Comparison of ENCODE assay signal across 9 cellular contexts in the genomic region with DNA sequence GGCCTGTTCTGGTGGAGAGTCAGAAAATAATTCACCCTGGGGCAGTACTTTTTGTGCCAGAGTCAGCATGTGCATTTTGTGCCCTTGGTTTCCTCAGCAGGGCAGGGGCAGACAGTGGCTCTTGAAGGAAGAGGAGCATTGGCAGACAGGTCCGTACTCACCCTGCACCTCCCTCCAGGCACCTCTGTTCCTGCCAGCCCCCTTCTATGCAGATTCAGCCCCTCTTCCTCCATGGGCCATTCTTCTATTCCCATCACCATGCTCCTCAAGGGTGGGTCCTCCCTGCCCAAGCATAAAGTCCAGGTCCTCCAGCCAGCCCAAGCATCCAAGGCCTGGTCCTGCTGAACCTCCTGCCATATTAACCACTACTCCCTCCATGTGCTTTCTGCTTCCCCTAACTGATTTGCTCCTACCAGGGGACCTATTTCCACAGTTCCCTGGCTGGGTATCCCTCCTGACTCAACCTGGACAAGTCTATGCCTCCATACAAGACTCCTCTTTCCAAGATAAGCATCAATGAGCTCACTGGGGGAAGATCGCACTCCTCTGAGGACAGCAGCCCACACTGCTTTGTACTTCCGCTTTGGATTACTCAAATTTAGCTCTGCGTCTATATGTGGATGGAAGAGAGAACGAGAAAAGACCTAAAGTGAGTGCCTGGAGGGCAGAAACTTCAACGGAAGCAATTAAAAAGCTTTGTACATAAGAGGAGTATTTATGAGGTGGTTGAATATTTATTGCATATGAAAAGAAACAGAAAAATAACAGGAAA.
DNase-seq lines count a peak whose midpoint lies in the region; ATAC-seq lines count a peak whose summit lies in the region.
"Had no signal": no experiment of that assay in that cellular context is flagged by ENCODE, and none has a peak within 500 bp of the region (broad histone marks: within the 10 kb centered on the region; RNA-seq: fewer than 3 reads in every experiment).

No MANE protein-coding gene starts in this region.

- H3K27ac Mint-ChIP-seq in activated naive CD8-positive, alpha-beta T cell treated with anti-CD3 and anti-CD28 coated beads, Interleukin-2, amount 50 U/mL, for 24 hours = peak overlapping the region; percentile 93

- no peaks in the 10 kb centered on the region for H3K36me3 Mint-ChIP-seq in activated naive CD8-positive, alpha-beta T cell treated with anti-CD3 and anti-CD28 coated beads, Interleukin-2, amount 50 U/mL, for 24 hours (ENCODE audit: low read depth)
- H3K36me3 Mint-ChIP-seq: IgD-negative memory B cell had no signal

- ATAC-seq in GM18502 (IDR thresholded peaks at IDR 0.05; ENCODE audit: poor library complexity, unreplicated experiment) (peak; percentile 26), GM21619 (IDR thresholded peaks at IDR 0.05; ENCODE audit: unreplicated experiment) (peak; percentile 6), HG03521 (IDR thresholded peaks at IDR 0.05; ENCODE audit: unreplicated experiment) (peak; percentile 20)
- peak; percentile 35 for ATAC-seq in activated naive CD8-positive, alpha-beta T cell treated with anti-CD3 and anti-CD28 coated beads, Interleukin-2, amount 50 U/mL, for 24 hours

- no peaks in the 10 kb centered on the region for H3K9me3 Mint-ChIP-seq in activated naive CD8-positive, alpha-beta T cell treated with anti-CD3 and anti-CD28 coated beads, Interleukin-2, amount 50 U/mL, for 24 hours

- H3K27me3 Mint-ChIP-seq in activated naive CD8-positive, alpha-beta T cell treated with anti-CD3 and anti-CD28 coated beads, Interleukin-2, amount 50 U/mL, for 24 hours = peaks cover 13% of the 10 kb centered on the region

- DNase-seq in activated naive CD8-positive, alpha-beta T cell treated with anti-CD3 and anti-CD28 coated beads, Interleukin-2, amount 50 U/mL, for 24 hours = peak; percentile 34
- DNase-seq in NCI-H1105 treated with DMSO at 0.1 percent for 48 hours (lab: John Stamatoyannopoulos, UW) = no peak
- DNase-seq in hepatic stellate cell (ENCODE audit: low spot score) = no peak
- DNase-seq in HuH-7 (ENCODE audit: low spot score) = no peak
- DNase-seq in stimulated activated naive CD4-positive, alpha-beta T cell (lab: John Stamatoyannopoulos, UW) = no peak

- H3K4me3 Mint-ChIP-seq in activated naive CD8-positive, alpha-beta T cell treated with anti-CD3 and anti-CD28 coated beads, Interleukin-2, amount 50 U/mL, for 24 hours = peak overlapping the region; percentile 42

- H3K4me1 Mint-ChIP-seq in activated naive CD8-positive, alpha-beta T cell treated with anti-CD3 and anti-CD28 coated beads, Interleukin-2, amount 50 U/mL, for 24 hours = peaks cover 54% of the 10 kb centered on the region
